In genomic region chr19:35622750-35623149, GRCh38 we compare ENCODE assay signal across 2 cellular contexts.
TF ChIP-seq lines count a peak whose summit lies in the region.

No MANE protein-coding gene starts in this region.

TF ChIP-seq in GM23338, 12 proteins besides CTCF, POLR2A, EP300 and RAD21:
- TF ChIP-seq JUNB (IDR thresholded peaks at IDR 0.05; ENCODE audit: unreplicated experiment): no peak
- TF ChIP-seq EZH2phosphoT487 (IDR thresholded peaks at IDR 0.05; ENCODE audit: unreplicated experiment): no peak
- no peak for TF ChIP-seq STAT1 (IDR thresholded peaks at IDR 0.05; ENCODE audit: unreplicated experiment)
- no peak for TF ChIP-seq ETS1 (IDR thresholded peaks at IDR 0.05)
- no peak for TF ChIP-seq POLR2AphosphoS5 (IDR thresholded peaks at IDR 0.05; ENCODE audit: low read depth)
- no peak for TF ChIP-seq NANOG (IDR thresholded peaks at IDR 0.05; ENCODE audit: borderline replicate concordance)
- TF ChIP-seq ZNF331 (CRISPR knock-in tag; IDR thresholded peaks at IDR 0.05; ENCODE audit: low read depth): no peak
- no peak for TF ChIP-seq REST (IDR thresholded peaks at IDR 0.05; ENCODE audit: unreplicated experiment)
- TF ChIP-seq CREB1 (CRISPR knock-in tag; IDR thresholded peaks at IDR 0.05; ENCODE audit: low read depth): no peak
- TF ChIP-seq EZH2 (IDR thresholded peaks at IDR 0.05; ENCODE audit: low read depth, unreplicated experiment): no peak
- TF ChIP-seq ZNF462 (CRISPR knock-in tag; IDR thresholded peaks at IDR 0.05): no peak
- no peak for TF ChIP-seq ZNF114 (CRISPR knock-in tag; IDR thresholded peaks at IDR 0.05)

TF ChIP-seq in WTC11, 78 proteins besides CTCF, POLR2A, EP300 and RAD21:
- TF ChIP-seq ZNF232 (CRISPR knock-in tag; IDR thresholded peaks at IDR 0.05): no peak
- no peak for TF ChIP-seq HMGXB4 (CRISPR knock-in tag; IDR thresholded peaks at IDR 0.05)
- TF ChIP-seq ZNF671 (CRISPR knock-in tag; IDR thresholded peaks at IDR 0.05): no peak
- TF ChIP-seq TP53 (CRISPR knock-in tag; IDR thresholded peaks at IDR 0.05): no peak
- TF ChIP-seq ZBTB21 (CRISPR knock-in tag; IDR thresholded peaks at IDR 0.05; ENCODE audit: borderline replicate concordance): no peak
- TF ChIP-seq PREB (CRISPR knock-in tag; IDR thresholded peaks at IDR 0.05; ENCODE audit: borderline replicate concordance): no peak
- no peak for TF ChIP-seq NR2C2 (CRISPR knock-in tag; IDR thresholded peaks at IDR 0.05)
- TF ChIP-seq HMGA2 (CRISPR knock-in tag; IDR thresholded peaks at IDR 0.05): no peak
- no peak for TF ChIP-seq TEAD1 (CRISPR knock-in tag; IDR thresholded peaks at IDR 0.05)
- no peak for TF ChIP-seq CREB1 (CRISPR knock-in tag; IDR thresholded peaks at IDR 0.05)
- no peak for TF ChIP-seq MLX (CRISPR knock-in tag; IDR thresholded peaks at IDR 0.05)
- no peak for TF ChIP-seq ZNF121 (CRISPR knock-in tag; IDR thresholded peaks at IDR 0.05)
- no peak for TF ChIP-seq SMAD4 (CRISPR knock-in tag; IDR thresholded peaks at IDR 0.05)
- no peak for TF ChIP-seq ZNF532 (CRISPR knock-in tag; IDR thresholded peaks at IDR 0.05; ENCODE audit: borderline replicate concordance)
- TF ChIP-seq ZNF512 (CRISPR knock-in tag; IDR thresholded peaks at IDR 0.05; ENCODE audit: borderline replicate concordance): no peak
- TF ChIP-seq ZNF425 (CRISPR knock-in tag; conservative IDR thresholded peaks at IDR 0.05): no peak
- no peak for TF ChIP-seq FOXP1 (CRISPR knock-in tag; IDR thresholded peaks at IDR 0.05; ENCODE audit: borderline replicate concordance)
- no peak for TF ChIP-seq ATF6 (CRISPR knock-in tag; IDR thresholded peaks at IDR 0.05)
